17 cellular contexts compared by ENCODE assay signal in genomic region chr14:85580536-85581165, GRCh38. TPM values are rescaled to one million over a fixed set of nuclear protein-coding genes. Genes with fewer than 3 reads are reported as not detected.
DNase-seq lines count a peak whose midpoint lies in the region; ATAC-seq and TF ChIP-seq lines count a peak whose summit lies in the region.
"Had no signal": no experiment of that assay in that cellular context is flagged by ENCODE, and none has a peak within 500 bp of the region (broad histone marks: within the 10 kb centered on the region; RNA-seq: fewer than 3 reads in every experiment).

No MANE protein-coding gene starts in this region.

- H3K4me3 ChIP-seq in SK-N-MC (no peak overlapping the region), brain microvascular endothelial cell (ENCODE audit: low read depth, low read length) (peak overlapping the region; percentile 3), hepatocyte (no peak overlapping the region), smooth muscle cell (peak overlapping the region; percentile 1)
- H3K4me3 ChIP-seq: K562 had no signal

- H3K36me3 ChIP-seq in SK-N-MC (ENCODE audit: insufficient read depth, low read length): peaks cover 72% of the 10 kb centered on the region
- H3K36me3 ChIP-seq in brain microvascular endothelial cell (replicated peaks): no peaks in the 10 kb centered on the region
- H3K36me3 ChIP-seq in hepatocyte (replicated peaks; ENCODE audit: insufficient read depth, low read depth): no peaks in the 10 kb centered on the region
- no peaks in the 10 kb centered on the region for H3K36me3 ChIP-seq in smooth muscle cell (ENCODE audit: low read depth)
- H3K36me3 ChIP-seq: BE2C had no signal

- H3F3A ChIP-seq in smooth muscle cell (ENCODE audit: low read depth): peaks cover 11% of the 10 kb centered on the region

- H4K20me1 ChIP-seq in hepatocyte (ENCODE audit: insufficient read depth, poor library complexity, severe bottlenecking): peaks cover 31% of the 10 kb centered on the region
- H4K20me1 ChIP-seq in smooth muscle cell (ENCODE audit: low read depth): peaks cover 9% of the 10 kb centered on the region

- TF ChIP-seq CTCF in brain microvascular endothelial cell (IDR thresholded peaks at IDR 0.05; ENCODE audit: low read depth, low read length, missing control alignments): no peak
- TF ChIP-seq CTCF in hepatocyte (IDR thresholded peaks at IDR 0.05; ENCODE audit: poor library complexity): no peak
- no peak for TF ChIP-seq CTCF in smooth muscle cell (IDR thresholded peaks at IDR 0.05; ENCODE audit: borderline replicate concordance, insufficient read depth, poor library complexity, severe bottlenecking)

- H3K4me1 ChIP-seq in hepatocyte (ENCODE audit: insufficient read depth) (peaks cover 24% of the 10 kb centered on the region), smooth muscle cell (ENCODE audit: low read depth) (peaks cover 51% of the 10 kb centered on the region)
- H3K4me1 ChIP-seq: BE2C had no signal

- H3K9me3 ChIP-seq in SK-N-MC (ENCODE audit: low read depth, low read length) (no peaks in the 10 kb centered on the region), hepatocyte (ENCODE audit: low read depth) (no peaks in the 10 kb centered on the region), smooth muscle cell (replicated peaks; ENCODE audit: low read depth) (no peaks in the 10 kb centered on the region)
- H3K9me3 ChIP-seq: BE2C had no signal

- 88% methylated on average over 11 of the region's 11 CpGs for WGBS in hepatocyte (ENCODE audit: low lambda C conversion rate, missing lambda C conversion rate)
- 27% methylated on average over 11 of the region's 11 CpGs for WGBS in smooth muscle cell (ENCODE audit: low lambda C conversion rate)

- in situ Hi-C loops in brain microvascular endothelial cell (cut with HindIII; ENCODE audit: low pct_ligation_motif_present, low sequenced_read_pairs): no loop called here

- ATAC-seq in GM19035 (IDR thresholded peaks at IDR 0.05; ENCODE audit: unreplicated experiment): no peak
- ATAC-seq in HG03039 (IDR thresholded peaks at IDR 0.05; ENCODE audit: unreplicated experiment): no peak
- ATAC-seq in GM19023 (IDR thresholded peaks at IDR 0.05; ENCODE audit: unreplicated experiment): no peak
- ATAC-seq: K562, PC-3 had no signal

- DNase-seq in SK-N-MC (ENCODE audit: low read depth, low spot score) (no peak), brain microvascular endothelial cell (no peak), hepatocyte (ENCODE audit: low spot score) (no peak), smooth muscle cell (lab: John Stamatoyannopoulos, UW; ENCODE audit: unreplicated experiment) (no peak)
- DNase-seq: BE2C; CD4-positive, alpha-beta memory T cell; DMS79 treated with DMSO at 0.1 percent for 48 hours; H7; NCI-H1092 treated with DMSO at 0.1 percent for 48 hours; NCI-H1694 treated with DMSO at 0.1 percent for 48 hours; NCI-H345; NCI-H69; PC-3 had no signal

- no peak overlapping the region for H3K9ac ChIP-seq in SK-N-MC (ENCODE audit: insufficient read length)
- H3K9ac ChIP-seq in smooth muscle cell (ENCODE audit: low read depth): peak overlapping the region; percentile 26

- peaks cover 73% of the 10 kb centered on the region for H3K79me2 ChIP-seq in hepatocyte
- H3K79me2 ChIP-seq in smooth muscle cell (ENCODE audit: low read depth): peaks cover 62% of the 10 kb centered on the region

- H3K27me3 ChIP-seq in brain microvascular endothelial cell (replicated peaks): no peaks in the 10 kb centered on the region
- no peaks in the 10 kb centered on the region for H3K27me3 ChIP-seq in hepatocyte
- no peaks in the 10 kb centered on the region for H3K27me3 ChIP-seq in smooth muscle cell (ENCODE audit: low read depth)
- H3K27me3 ChIP-seq: BE2C had no signal

- H3K27ac ChIP-seq in SK-N-MC (peak overlapping the region; percentile 65), brain microvascular endothelial cell (no peak overlapping the region), hepatocyte (peak overlapping the region; percentile 23), smooth muscle cell (ENCODE audit: low read depth) (peak overlapping the region; percentile 86)

- H2AFZ ChIP-seq in hepatocyte (no peak overlapping the region), smooth muscle cell (ENCODE audit: low read depth) (no peak overlapping the region)

- H3K9me2 ChIP-seq in hepatocyte (replicated peaks; ENCODE audit: insufficient read depth): no peaks in the 10 kb centered on the region

- H3K4me2 ChIP-seq in hepatocyte: no peak overlapping the region
- peak overlapping the region; percentile 77 for H3K4me2 ChIP-seq in smooth muscle cell

RNA-seq across cellular contexts. Expression of gene FLRT2, which starts 50.7 kb away (rescaled TPM):
- 42.3 and 48.0 TPM in 2 replicates for total RNA-seq in hepatocyte
- 31.3 and 32.9 TPM in 2 replicates for polyA plus RNA-seq in hepatocyte
- 89.0 and 104 TPM in 2 replicates for total RNA-seq in smooth muscle cell
- polyA plus RNA-seq in smooth muscle cell: 47.0 and 52.3 TPM in 2 replicates
- polyA plus RNA-seq: CD4-positive, alpha-beta memory T cell; K562 had no signal

Comparison
In these comparisons a context has a peak if more than half of its experiments do, and no peak if none do; other contexts are left out.
1. H3K4me3 ChIP-seq: peak in brain microvascular endothelial cell (single experiment) and smooth muscle cell (single experiment); none in SK-N-MC (single experiment) and hepatocyte (single experiment).